Comparison of ENCODE assay signal across 13 cellular contexts in the genomic region with DNA sequence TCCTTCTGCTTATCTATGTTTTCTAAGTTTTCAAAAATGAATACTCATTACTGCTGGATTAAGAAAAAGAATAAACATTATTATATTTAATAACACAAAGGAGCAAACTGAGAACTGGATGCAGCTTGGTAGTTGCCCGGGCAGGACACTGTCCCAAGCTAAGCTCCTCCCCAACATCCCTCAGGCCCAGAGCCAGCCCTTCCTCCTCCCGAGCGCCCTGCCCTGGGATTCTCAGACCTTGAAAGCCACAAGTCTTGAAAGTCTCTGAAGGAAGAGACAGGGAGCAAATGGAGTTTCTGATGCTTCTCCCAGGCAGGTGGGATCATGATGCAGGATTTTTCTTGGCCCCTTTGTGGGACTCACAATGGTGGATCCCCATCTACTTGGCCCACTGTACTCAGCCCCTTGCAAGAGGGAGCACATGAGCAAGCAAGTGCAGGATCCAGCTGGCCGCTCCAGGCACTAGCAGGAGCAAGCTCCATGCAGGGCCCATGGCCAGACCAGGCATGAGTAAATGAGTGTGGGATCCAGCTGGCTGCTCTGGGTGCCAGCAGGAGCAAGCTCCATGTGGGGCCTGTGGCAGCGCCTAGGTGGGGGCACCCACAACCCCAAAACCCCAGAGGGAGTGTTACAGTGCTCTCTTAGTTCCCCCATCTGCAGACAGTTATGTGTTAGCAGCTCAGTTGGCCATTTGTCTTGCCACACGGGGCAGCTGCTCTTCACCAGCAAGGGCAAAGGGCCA. TPM values are rescaled to one million over a fixed set of nuclear protein-coding genes. Genes with fewer than 3 reads are reported as not detected.
DNase-seq lines count a peak whose midpoint lies in the region; ATAC-seq and TF ChIP-seq lines count a peak whose summit lies in the region.
"Had no signal": no experiment of that assay in that cellular context is flagged by ENCODE, and none has a peak within 500 bp of the region (broad histone marks: within the 10 kb centered on the region; RNA-seq: fewer than 3 reads in every experiment).

No MANE protein-coding gene starts in this region.

- H3K27ac ChIP-seq in dorsolateral prefrontal cortex = peak overlapping the region; percentile 49 to 100 (median 93)
- H3K27ac ChIP-seq in left lung = no peak overlapping the region
- H3K27ac ChIP-seq in suprapubic skin = peak overlapping the region; percentile 41
- H3K27ac ChIP-seq: body of pancreas, sigmoid colon had no signal

- H3K4me3 ChIP-seq in dorsolateral prefrontal cortex = peak overlapping the region in 18 of 59 donors; percentile 1 to 52 (median 18)
- no peak overlapping the region for H3K4me3 ChIP-seq in left lung
- no peak overlapping the region for H3K4me3 ChIP-seq in suprapubic skin
- H3K4me3 ChIP-seq: body of pancreas, sigmoid colon, thoracic aorta had no signal

- DNase-seq in LHCN-M2 (ENCODE audit: low read depth) (peak; percentile 70), dorsolateral prefrontal cortex (peak in 9 of 10 donors; percentile 54 to 93 (median 87)), left lung (no peak), suprapubic skin (ENCODE audit: low spot score in 2 of 2) (no peak), DMS79 treated with DMSO at 0.1 percent for 48 hours (lab: John Stamatoyannopoulos, UW) (no peak), T-helper 9 cell (no peak)
- no peak for DNase-seq in naive thymus-derived CD8-positive, alpha-beta T cell
- DNase-seq: activated CD4-positive, alpha-beta T cell treated with anti-CD3 and anti-CD28 coated beads for 4 hours; COR-L47; MM.1S; sigmoid colon had no signal

- TF ChIP-seq POLR2A in suprapubic skin (IDR thresholded peaks at IDR 0.05) = no peak

- ATAC-seq in left lung = peak; percentile 41
- no peak for ATAC-seq in naive thymus-derived CD8-positive, alpha-beta T cell
- ATAC-seq: body of pancreas had no signal

- no peaks in the 10 kb centered on the region for H3K4me1 Mint-ChIP-seq in naive thymus-derived CD8-positive, alpha-beta T cell

- H3K4me3 Mint-ChIP-seq in naive thymus-derived CD8-positive, alpha-beta T cell = no peak overlapping the region

- intact Hi-C loops in dorsolateral prefrontal cortex (cut with DNase I) = no loop called here
- intact Hi-C loops in left lung (cut with DNase I) = loop anchor here in 1 of 2 donors (10.0 kb wide), 1 partner anchor 564 kb away; no protein-coding TSS in a partner anchor

- WGBS in suprapubic skin = 37% methylated on average over 6 of the region's 6 CpGs

- H3K36me3 ChIP-seq in left lung = no peaks in the 10 kb centered on the region
- no peaks in the 10 kb centered on the region for H3K36me3 ChIP-seq in suprapubic skin
- H3K36me3 ChIP-seq: sigmoid colon, thoracic aorta had no signal

- H3K9me3 Mint-ChIP-seq in naive thymus-derived CD8-positive, alpha-beta T cell = peaks cover 0 to 13% (median 7%) of the 10 kb centered on the region in 9 donors

- peak overlapping the region in 2 of 10 donors; percentile 33 to 44 for H3K27ac Mint-ChIP-seq in naive thymus-derived CD8-positive, alpha-beta T cell

- POLR2A ChIA-PET in naive thymus-derived CD8-positive, alpha-beta T cell (lab: Charles Lee) = no interaction called here

- peaks cover 0 to 4% (median 2%) of the 10 kb centered on the region in 5 donors for H3K27me3 Mint-ChIP-seq in naive thymus-derived CD8-positive, alpha-beta T cell

- TF ChIP-seq EP300 in suprapubic skin (IDR thresholded peaks at IDR 0.05) = no peak

- H3K4me1 ChIP-seq in left lung (no peaks in the 10 kb centered on the region), suprapubic skin (peaks cover 10% of the 10 kb centered on the region)
- H3K4me1 ChIP-seq: sigmoid colon had no signal

- peaks cover 0 to 9% (median 0%) of the 10 kb centered on the region in 45 donors for H3K27me3 ChIP-seq in dorsolateral prefrontal cortex
- H3K27me3 ChIP-seq in left lung = peaks cover 0 to 7% of the 10 kb centered on the region in 2 donors
- H3K27me3 ChIP-seq in suprapubic skin = no peaks in the 10 kb centered on the region
- H3K27me3 ChIP-seq: body of pancreas, sigmoid colon had no signal

- TF ChIP-seq CTCF in dorsolateral prefrontal cortex (IDR thresholded peaks at IDR 0.05 in 54 of 56, conservative IDR thresholded peaks at IDR 0.05 in 2 of 56; ENCODE audit: low read depth in 1 of 56, partially characterized antibody in 56 of 56) = peak in 4 of 56 donors; percentile 6 to 12 (median 8)
- no peak for TF ChIP-seq CTCF in left lung (IDR thresholded peaks at IDR 0.05)
- no peak for TF ChIP-seq CTCF in suprapubic skin (IDR thresholded peaks at IDR 0.05)

- peaks cover 0 to 6% (median 6%) of the 10 kb centered on the region in 3 donors for H3K36me3 Mint-ChIP-seq in naive thymus-derived CD8-positive, alpha-beta T cell

- H3K9me3 ChIP-seq in left lung (peaks cover 0 to 6% of the 10 kb centered on the region in 2 donors), suprapubic skin (no peaks in the 10 kb centered on the region)
- H3K9me3 ChIP-seq: body of pancreas, sigmoid colon had no signal

RNA-seq across cellular contexts. Expression of a gene that starts 32.1 kb away (rescaled TPM):
- 14.3 and 17.1 TPM in 2 replicates for total RNA-seq in LHCN-M2 (2014; rRNA removed)
- polyA plus RNA-seq in LHCN-M2 (2012) = 15.9 TPM
- 100 to 1,000 TPM in 15 of 120 experiments, 10 to 100 TPM in 105; 64.3 to 117 (median 86.8) TPM for total RNA-seq in dorsolateral prefrontal cortex
- 10 to 100 TPM; 34.8 to 54.9 TPM for total RNA-seq in left lung
- 10 to 100 TPM; 37.1 to 78.4 (median 49.3) TPM for total RNA-seq in suprapubic skin
- total RNA-seq in naive thymus-derived CD8-positive, alpha-beta T cell = 10 to 100 TPM; 47.2 to 50.4 TPM
- polyA plus RNA-seq in naive thymus-derived CD8-positive, alpha-beta T cell = 10 to 100 TPM; 16.8 to 22.4 (median 18.3) TPM

Comparison
In these comparisons a context has a peak if more than half of its experiments do, and no peak if none do; other contexts are left out.
1. DNase-seq: peak in LHCN-M2 (single experiment) and dorsolateral prefrontal cortex (9 of 10); none in left lung (0 of 2), suprapubic skin (0 of 2), DMS79 treated with DMSO at 0.1 percent for 48 hours (single experiment), naive thymus-derived CD8-positive, alpha-beta T cell (0 of 10) and T-helper 9 cell (single experiment).
2. H3K27ac ChIP-seq: peak in dorsolateral prefrontal cortex (59 of 59) and suprapubic skin (single experiment); none in left lung (0 of 2).